Comparison of ENCODE assay signal across 12 cellular contexts in genomic region chr2:112959109-112959591, GRCh38. TPM values are rescaled to one million over a fixed set of nuclear protein-coding genes. Genes with fewer than 3 reads are reported as not detected.
DNase-seq lines count a peak whose midpoint lies in the region; ATAC-seq and TF ChIP-seq lines count a peak whose summit lies in the region.
"Had no signal": no experiment of that assay in that cellular context is flagged by ENCODE, and none has a peak within 500 bp of the region (broad histone marks: within the 10 kb centered on the region; RNA-seq: fewer than 3 reads in every experiment).

No MANE protein-coding gene starts in this region.

- intact Hi-C loops in activated CD8-positive, alpha-beta T cell treated with anti-CD3 and anti-CD28 coated beads for 36 hours (cut with micrococcal nuclease), result no loop called here

- H3K9me3 ChIP-seq in OCI-LY3 (ENCODE audit: insufficient read depth, low read length), result no peaks in the 10 kb centered on the region

- no peak for ATAC-seq in activated CD8-positive, alpha-beta T cell treated with anti-CD3 and anti-CD28 coated beads for 36 hours
- no peak for ATAC-seq in activated CD8-positive, alpha-beta T cell treated with anti-CD3 and anti-CD28 coated beads, Interleukin-2, amount 10 ng/mL, durations not matched to agents 7 days and 5 days
- no peak for ATAC-seq in GM18868 (IDR thresholded peaks at IDR 0.05; ENCODE audit: unreplicated experiment)

- peak overlapping the region; percentile 42 for H3K4me2 ChIP-seq in OCI-LY3 (ENCODE audit: low read length)

- H3K4me3 Mint-ChIP-seq in activated CD8-positive, alpha-beta T cell treated with anti-CD3 and anti-CD28 coated beads for 36 hours, result no peak overlapping the region
- no peak overlapping the region for H3K4me3 Mint-ChIP-seq in activated CD8-positive, alpha-beta T cell treated with anti-CD3 and anti-CD28 coated beads, Interleukin-2, amount 10 ng/mL, durations not matched to agents 7 days and 5 days
- H3K4me3 Mint-ChIP-seq in endothelial cell (ENCODE audit: unreplicated experiment), result no peak overlapping the region
- no peak overlapping the region for H3K4me3 Mint-ChIP-seq in type B pancreatic cell
- H3K4me3 Mint-ChIP-seq: effector memory CD8-positive, alpha-beta T cell; nephron; stimulated activated effector memory CD8-positive, alpha-beta T cell treated with anti-CD3 and anti-CD28 coated beads, Interleukin-12 subunit alpha, Interleukin-12 subunit beta, amount 100 ng/mL, for 72 hours had no signal

- 0 out of 2 replicates have a peak overlapping the region, but pooled peaks have one; percentile 3 for H3K4me3 ChIP-seq in OCI-LY3 (ENCODE audit: low read length)

- H3K4me1 ChIP-seq in OCI-LY3 (ENCODE audit: low read length), result peaks cover 10% of the 10 kb centered on the region

- H3K9me3 Mint-ChIP-seq in activated CD8-positive, alpha-beta T cell treated with anti-CD3 and anti-CD28 coated beads for 36 hours, result no peaks in the 10 kb centered on the region
- H3K9me3 Mint-ChIP-seq in activated CD8-positive, alpha-beta T cell treated with anti-CD3 and anti-CD28 coated beads, Interleukin-2, amount 10 ng/mL, durations not matched to agents 7 days and 5 days (ENCODE audit: insufficient read depth), result no peaks in the 10 kb centered on the region
- H3K9me3 Mint-ChIP-seq in endothelial cell (ENCODE audit: unreplicated experiment) (no peaks in the 10 kb centered on the region), type B pancreatic cell (no peaks in the 10 kb centered on the region)
- H3K9me3 Mint-ChIP-seq: effector memory CD8-positive, alpha-beta T cell; nephron; stimulated activated effector memory CD8-positive, alpha-beta T cell treated with anti-CD3 and anti-CD28 coated beads, Interleukin-12 subunit alpha, Interleukin-12 subunit beta, amount 100 ng/mL, for 72 hours had no signal

- POLR2A ChIA-PET in activated CD8-positive, alpha-beta T cell treated with anti-CD3 and anti-CD28 coated beads for 36 hours (lab: Charles Lee), result no interaction called here
- POLR2A ChIA-PET in activated CD8-positive, alpha-beta T cell treated with anti-CD3 and anti-CD28 coated beads, Interleukin-2, amount 10 ng/mL, durations not matched to agents 7 days and 5 days (lab: Charles Lee), result no interaction called here

- DNase-seq in activated CD8-positive, alpha-beta T cell treated with anti-CD3 and anti-CD28 coated beads for 36 hours, result no peak
- DNase-seq in activated CD8-positive, alpha-beta T cell treated with anti-CD3 and anti-CD28 coated beads, Interleukin-2, amount 10 ng/mL, durations not matched to agents 7 days and 5 days, result no peak
- DNase-seq in endothelial cell (ENCODE audit: low spot score) (peak; percentile 9), type B pancreatic cell (ENCODE audit: extremely low spot score, unreplicated experiment) (no peak), T1000 (lab: John Stamatoyannopoulos, UW) (no peak), OCI-M2 (lab: John Stamatoyannopoulos, UW; ENCODE audit: unreplicated experiment) (no peak)
- DNase-seq: activated CD4-positive, alpha-beta T cell treated with anti-CD3 and anti-CD28 coated beads for 1 hour had no signal

- no peaks in the 10 kb centered on the region for H4K20me1 ChIP-seq in OCI-LY3 (ENCODE audit: insufficient read depth, low read length)

- no peaks in the 10 kb centered on the region for H3K36me3 ChIP-seq in OCI-LY3 (replicated peaks; ENCODE audit: low read depth, low read length)

- no peak overlapping the region for H3K27ac ChIP-seq in OCI-LY3 (ENCODE audit: low read length)

- no peaks in the 10 kb centered on the region for H3K4me1 Mint-ChIP-seq in activated CD8-positive, alpha-beta T cell treated with anti-CD3 and anti-CD28 coated beads for 36 hours (ENCODE audit: low read depth)
- H3K4me1 Mint-ChIP-seq in activated CD8-positive, alpha-beta T cell treated with anti-CD3 and anti-CD28 coated beads, Interleukin-2, amount 10 ng/mL, durations not matched to agents 7 days and 5 days (ENCODE audit: low read depth), result no peaks in the 10 kb centered on the region
- H3K4me1 Mint-ChIP-seq in endothelial cell (ENCODE audit: unreplicated experiment) (no peaks in the 10 kb centered on the region), type B pancreatic cell (ENCODE audit: unreplicated experiment) (no peaks in the 10 kb centered on the region)
- H3K4me1 Mint-ChIP-seq: nephron; stimulated activated effector memory CD8-positive, alpha-beta T cell treated with anti-CD3 and anti-CD28 coated beads, Interleukin-12 subunit alpha, Interleukin-12 subunit beta, amount 100 ng/mL, for 72 hours had no signal

- no peak overlapping the region for H3K9ac ChIP-seq in OCI-LY3 (ENCODE audit: low read length)

- H3K27me3 Mint-ChIP-seq in activated CD8-positive, alpha-beta T cell treated with anti-CD3 and anti-CD28 coated beads for 36 hours, result no peaks in the 10 kb centered on the region
- peaks cover 3% of the 10 kb centered on the region for H3K27me3 Mint-ChIP-seq in activated CD8-positive, alpha-beta T cell treated with anti-CD3 and anti-CD28 coated beads, Interleukin-2, amount 10 ng/mL, durations not matched to agents 7 days and 5 days (ENCODE audit: low read depth)
- H3K27me3 Mint-ChIP-seq in endothelial cell (ENCODE audit: unreplicated experiment) (no peaks in the 10 kb centered on the region), type B pancreatic cell (no peaks in the 10 kb centered on the region)

- no peaks in the 10 kb centered on the region for H3K36me3 Mint-ChIP-seq in activated CD8-positive, alpha-beta T cell treated with anti-CD3 and anti-CD28 coated beads for 36 hours (ENCODE audit: low read depth)
- H3K36me3 Mint-ChIP-seq in activated CD8-positive, alpha-beta T cell treated with anti-CD3 and anti-CD28 coated beads, Interleukin-2, amount 10 ng/mL, durations not matched to agents 7 days and 5 days (ENCODE audit: low read depth), result no peaks in the 10 kb centered on the region
- H3K36me3 Mint-ChIP-seq in endothelial cell (ENCODE audit: low read depth, unreplicated experiment) (no peaks in the 10 kb centered on the region), type B pancreatic cell (no peaks in the 10 kb centered on the region)
- H3K36me3 Mint-ChIP-seq: stimulated activated effector memory CD8-positive, alpha-beta T cell treated with anti-CD3 and anti-CD28 coated beads, Interleukin-12 subunit alpha, Interleukin-12 subunit beta, amount 100 ng/mL, for 72 hours had no signal

- CTCF ChIA-PET in activated CD8-positive, alpha-beta T cell treated with anti-CD3 and anti-CD28 coated beads for 36 hours (lab: Charles Lee), result interaction anchor here (0.6 to 6.1 kb wide), 24 partner anchors 8 to 234 kb away, joined by 3 to 58 read pairs (median 4); no protein-coding TSS in a partner anchor
- CTCF ChIA-PET in activated CD8-positive, alpha-beta T cell treated with anti-CD3 and anti-CD28 coated beads, Interleukin-2, amount 10 ng/mL, durations not matched to agents 7 days and 5 days (lab: Charles Lee), result interaction anchor here (0.5 to 2.9 kb wide), 26 partner anchors 8 to 335 kb away, joined by 3 to 13 read pairs (median 4); partner anchors contain the start of gene IL36G

- no peak overlapping the region for H3K27ac Mint-ChIP-seq in activated CD8-positive, alpha-beta T cell treated with anti-CD3 and anti-CD28 coated beads for 36 hours
- no peak overlapping the region for H3K27ac Mint-ChIP-seq in activated CD8-positive, alpha-beta T cell treated with anti-CD3 and anti-CD28 coated beads, Interleukin-2, amount 10 ng/mL, durations not matched to agents 7 days and 5 days
- H3K27ac Mint-ChIP-seq in endothelial cell (ENCODE audit: unreplicated experiment), result no peak overlapping the region
- no peak overlapping the region for H3K27ac Mint-ChIP-seq in type B pancreatic cell
- H3K27ac Mint-ChIP-seq: effector memory CD8-positive, alpha-beta T cell; nephron; stimulated activated effector memory CD8-positive, alpha-beta T cell treated with anti-CD3 and anti-CD28 coated beads, Interleukin-12 subunit alpha, Interleukin-12 subunit beta, amount 100 ng/mL, for 72 hours had no signal

- no peak overlapping the region for H2AFZ ChIP-seq in OCI-LY3 (ENCODE audit: low read depth, low read length)

- TF ChIP-seq CTCF in activated CD8-positive, alpha-beta T cell treated with anti-CD3 and anti-CD28 coated beads for 36 hours (IDR thresholded peaks at IDR 0.05), result peak; percentile 50
- TF ChIP-seq CTCF in OCI-LY3 (IDR thresholded peaks at IDR 0.05; ENCODE audit: low read depth, low read length) (peak; percentile 48), endothelial cell (IDR thresholded peaks at IDR 0.05; ENCODE audit: unreplicated experiment) (peak; percentile 18), type B pancreatic cell (conservative IDR thresholded peaks at IDR 0.05) (peak; percentile 47)

- no peaks in the 10 kb centered on the region for H3K27me3 ChIP-seq in OCI-LY3 (ENCODE audit: low read depth, low read length)

- no peaks in the 10 kb centered on the region for H3K79me2 ChIP-seq in OCI-LY3 (ENCODE audit: low read length)

RNA-seq across cellular contexts. Expression of gene IL36G, which starts 18.7 kb away (rescaled TPM):
- total RNA-seq in activated CD8-positive, alpha-beta T cell treated with anti-CD3 and anti-CD28 coated beads for 36 hours, result not detected
- not detected for total RNA-seq in activated CD8-positive, alpha-beta T cell treated with anti-CD3 and anti-CD28 coated beads, Interleukin-2, amount 10 ng/mL, durations not matched to agents 7 days and 5 days
- total RNA-seq in endothelial cell (ENCODE audit: unreplicated experiment), result not detected
- not detected in 2 replicates for total RNA-seq in type B pancreatic cell (ENCODE audit: low replicate concordance)

RNA-seq across cellular contexts. Expression of gene IL36A, which starts 46.1 kb away (rescaled TPM):
- total RNA-seq in activated CD8-positive, alpha-beta T cell treated with anti-CD3 and anti-CD28 coated beads for 36 hours, result not detected
- total RNA-seq in activated CD8-positive, alpha-beta T cell treated with anti-CD3 and anti-CD28 coated beads, Interleukin-2, amount 10 ng/mL, durations not matched to agents 7 days and 5 days, result under 1 TPM; 0.29 to 0.53 TPM
- not detected for total RNA-seq in endothelial cell (ENCODE audit: unreplicated experiment)
- total RNA-seq in type B pancreatic cell (ENCODE audit: low replicate concordance), result not detected in 2 replicates

RNA-seq across cellular contexts. Expression of gene IL37, which starts 48.2 kb away (rescaled TPM):
- total RNA-seq in activated CD8-positive, alpha-beta T cell treated with anti-CD3 and anti-CD28 coated beads for 36 hours, result not detected
- total RNA-seq in activated CD8-positive, alpha-beta T cell treated with anti-CD3 and anti-CD28 coated beads, Interleukin-2, amount 10 ng/mL, durations not matched to agents 7 days and 5 days, result not detected
- total RNA-seq in endothelial cell (ENCODE audit: unreplicated experiment) (not detected), type B pancreatic cell (ENCODE audit: low replicate concordance) (not detected in 2 replicates)
